In genomic region chr20:5191829-5192569, GRCh38 we compare ENCODE assay signal across 8 cellular contexts.
DNase-seq lines count a peak whose midpoint lies in the region; ATAC-seq and TF ChIP-seq lines count a peak whose summit lies in the region.

No MANE protein-coding gene starts in this region.

- WGBS in esophagus squamous epithelium, 2 donors: 13 to 18% methylated on average over 8 to 9 of the region's 9 CpGs

- H3K9me3 Mint-ChIP-seq in activated CD8-positive, alpha-beta T cell treated with anti-CD3 and anti-CD28 coated beads for 36 hours: no peaks in the 10 kb centered on the region
- no peaks in the 10 kb centered on the region for H3K9me3 Mint-ChIP-seq in naive thymus-derived CD8-positive, alpha-beta T cell

- DNase-seq in activated naive CD4-positive, alpha-beta T cell treated with Interleukin-2 at 50 U/mL for 16 hours: peak; percentile 17
- no peak for DNase-seq in activated naive CD4-positive, alpha-beta T cell (lab: John Stamatoyannopoulos, UW)
- DNase-seq in NCI-H510A treated with DMSO at 0.1 percent for 48 hours (lab: John Stamatoyannopoulos, UW) (peak; percentile 90), esophagus squamous epithelium (lab: John Stamatoyannopoulos, UW) (no peak)
- peak; percentile 59 for DNase-seq in activated CD8-positive, alpha-beta T cell treated with anti-CD3 and anti-CD28 coated beads for 36 hours
- peak in 7 of 10 donors; percentile 5 to 59 (median 39) for DNase-seq in naive thymus-derived CD8-positive, alpha-beta T cell

- ATAC-seq in HG03378 (IDR thresholded peaks at IDR 0.05; ENCODE audit: unreplicated experiment) (peak; percentile 62), HG03039 (IDR thresholded peaks at IDR 0.05; ENCODE audit: unreplicated experiment) (no peak)
- ATAC-seq in activated CD8-positive, alpha-beta T cell treated with anti-CD3 and anti-CD28 coated beads for 36 hours: peak; percentile 84
- ATAC-seq in naive thymus-derived CD8-positive, alpha-beta T cell: peak; percentile 66 to 80

- no peaks in the 10 kb centered on the region for H3K9me3 ChIP-seq in esophagus squamous epithelium

- no peaks in the 10 kb centered on the region for H3K27me3 ChIP-seq in esophagus squamous epithelium

- POLR2A ChIA-PET in activated CD8-positive, alpha-beta T cell treated with anti-CD3 and anti-CD28 coated beads for 36 hours (lab: Charles Lee): interaction anchor here (0.9 to 2.7 kb wide), 6 partner anchors 44 to 91 kb away, joined by 3 to 17 read pairs (median 10); partner anchors contain the start of genes CDS2 and PCNA
- POLR2A ChIA-PET in naive thymus-derived CD8-positive, alpha-beta T cell (lab: Charles Lee): interaction anchor here (2.6 to 2.9 kb wide), 2 partner anchors 65 to 72 kb away, joined by 12 to 27 read pairs; partner anchors contain the start of genes CDS2 and PCNA

- peak; percentile 75 for TF ChIP-seq CTCF in activated CD8-positive, alpha-beta T cell treated with anti-CD3 and anti-CD28 coated beads for 36 hours (IDR thresholded peaks at IDR 0.05)
- TF ChIP-seq CTCF in esophagus squamous epithelium (IDR thresholded peaks at IDR 0.05): peak; percentile 36 to 85 (median 70)

- peaks cover 4 to 89% (median 7%) of the 10 kb centered on the region in 3 donors for H3K36me3 ChIP-seq in esophagus squamous epithelium

- H3K4me1 Mint-ChIP-seq in activated CD8-positive, alpha-beta T cell treated with anti-CD3 and anti-CD28 coated beads for 36 hours (ENCODE audit: low read depth): peaks cover 10% of the 10 kb centered on the region
- peaks cover 0 to 3% (median 2%) of the 10 kb centered on the region in 4 donors for H3K4me1 Mint-ChIP-seq in naive thymus-derived CD8-positive, alpha-beta T cell

- TF ChIP-seq POLR2A in esophagus squamous epithelium (IDR thresholded peaks at IDR 0.05): no peak

- H3K27ac ChIP-seq in esophagus squamous epithelium: peak overlapping the region; percentile 56 to 81 (median 68)

- peaks cover 5 to 28% (median 8%) of the 10 kb centered on the region in 3 donors for H3K4me1 ChIP-seq in esophagus squamous epithelium

- H3K4me3 Mint-ChIP-seq in activated CD8-positive, alpha-beta T cell treated with anti-CD3 and anti-CD28 coated beads for 36 hours: no peak overlapping the region
- no peak overlapping the region for H3K4me3 Mint-ChIP-seq in naive thymus-derived CD8-positive, alpha-beta T cell

- intact Hi-C loops in activated CD8-positive, alpha-beta T cell treated with anti-CD3 and anti-CD28 coated beads for 36 hours (cut with micrococcal nuclease): loop anchor here (2.0 kb wide), 1 partner anchor 65 kb away; the partner anchor contains the start of gene CDS2
- intact Hi-C loops in esophagus squamous epithelium (cut with DNase I): loop anchor here (5.0 kb wide), 1 partner anchor 65 kb away; the partner anchor contains the start of gene CDS2

- H3K4me3 ChIP-seq in esophagus squamous epithelium: no peak overlapping the region

- CTCF ChIA-PET in activated CD8-positive, alpha-beta T cell treated with anti-CD3 and anti-CD28 coated beads for 36 hours (lab: Charles Lee): interaction anchor here (0.7 to 4.9 kb wide), 27 partner anchors 9 to 433 kb away, joined by 3 to 84 read pairs (median 6); partner anchors contain the start of genes CDS2 and PCNA

- peaks cover 3% of the 10 kb centered on the region for H3K36me3 Mint-ChIP-seq in activated CD8-positive, alpha-beta T cell treated with anti-CD3 and anti-CD28 coated beads for 36 hours (ENCODE audit: low read depth)
- H3K36me3 Mint-ChIP-seq in naive thymus-derived CD8-positive, alpha-beta T cell: peaks cover 0 to 53% (median 0%) of the 10 kb centered on the region in 3 donors

- peak overlapping the region; percentile 67 for H3K27ac Mint-ChIP-seq in activated CD8-positive, alpha-beta T cell treated with anti-CD3 and anti-CD28 coated beads for 36 hours
- H3K27ac Mint-ChIP-seq in naive thymus-derived CD8-positive, alpha-beta T cell: peak overlapping the region in 9 of 10 donors; percentile 44 to 89 (median 82)

- H3K27me3 Mint-ChIP-seq in activated CD8-positive, alpha-beta T cell treated with anti-CD3 and anti-CD28 coated beads for 36 hours: no peaks in the 10 kb centered on the region
- no peaks in the 10 kb centered on the region for H3K27me3 Mint-ChIP-seq in naive thymus-derived CD8-positive, alpha-beta T cell

Comparison
In these comparisons a context has a peak if more than half of its experiments do, and no peak if none do; other contexts are left out.
1. DNase-seq: peak in activated naive CD4-positive, alpha-beta T cell treated with Interleukin-2 at 50 U/mL for 16 hours (single experiment), NCI-H510A treated with DMSO at 0.1 percent for 48 hours (single experiment), activated CD8-positive, alpha-beta T cell treated with anti-CD3 and anti-CD28 coated beads for 36 hours (single experiment) and naive thymus-derived CD8-positive, alpha-beta T cell (7 of 10); none in activated naive CD4-positive, alpha-beta T cell (0 of 4) and esophagus squamous epithelium (single experiment).